In the genomic region with DNA sequence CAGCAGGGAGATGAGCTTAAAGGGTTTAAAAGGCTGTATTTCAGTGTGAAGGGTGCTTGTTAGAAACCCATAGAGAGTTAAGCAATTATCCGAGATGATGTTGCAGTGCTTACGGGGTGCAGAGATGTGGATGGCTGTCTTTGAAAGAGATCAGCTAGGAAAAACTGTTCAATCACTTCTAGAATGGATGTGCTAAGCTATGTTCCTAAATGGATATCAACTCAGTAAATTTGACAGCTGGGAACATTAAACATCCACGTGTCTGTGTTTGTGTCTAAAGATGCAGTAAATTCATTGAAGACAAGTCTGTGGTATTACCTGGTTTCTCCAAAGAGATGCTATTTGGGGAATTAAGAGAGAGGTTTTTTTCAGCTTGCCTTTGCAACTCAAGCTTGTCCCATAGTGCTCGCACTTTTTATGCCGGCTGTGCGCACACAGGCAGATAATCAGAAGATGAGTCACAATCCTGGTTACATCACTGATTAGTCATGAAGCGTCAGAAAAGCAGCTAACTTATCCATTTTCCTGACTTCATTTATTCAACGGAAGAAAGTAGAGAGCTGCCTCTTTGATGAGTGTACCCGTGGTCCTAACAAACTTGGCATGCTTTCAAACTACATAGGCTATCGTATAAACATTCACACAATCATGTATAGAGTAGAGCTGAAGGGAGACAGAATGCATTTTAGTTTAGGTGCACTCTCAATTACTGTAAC, we compare ENCODE assay signal across 12 cellular contexts.
DNase-seq lines count a peak whose midpoint lies in the region; ATAC-seq and TF ChIP-seq lines count a peak whose summit lies in the region.
"Had no signal": no experiment of that assay in that cellular context is flagged by ENCODE, and none has a peak within 500 bp of the region (broad histone marks: within the 10 kb centered on the region; RNA-seq: fewer than 3 reads in every experiment).

No MANE protein-coding gene starts in this region.

- no peak for TF ChIP-seq POLR2A in suprapubic skin (IDR thresholded peaks at IDR 0.05)

- WGBS in suprapubic skin, result 64% methylated on average over 10 of the region's 10 CpGs

- TF ChIP-seq CTCF in AG04450 (IDR thresholded peaks at IDR 0.05; ENCODE audit: low read depth, low read length) (no peak), suprapubic skin (IDR thresholded peaks at IDR 0.05) (no peak)

- H3K27ac ChIP-seq in AG04450 (ENCODE audit: low read depth, low read length) (no peak overlapping the region), suprapubic skin (no peak overlapping the region)
- H3K27ac ChIP-seq: heart left ventricle, pancreas had no signal

- H3K27me3 ChIP-seq in AG04450 (ENCODE audit: control insufficient read depth, insufficient read depth, low read length) (no peaks in the 10 kb centered on the region), suprapubic skin (no peaks in the 10 kb centered on the region)
- H3K27me3 ChIP-seq: heart left ventricle, pancreas had no signal

- H3K9me3 ChIP-seq in AG04450 (ENCODE audit: control insufficient read depth, insufficient read depth, low read length) (no peaks in the 10 kb centered on the region), suprapubic skin (no peaks in the 10 kb centered on the region)
- H3K9me3 ChIP-seq: pancreas had no signal

- DNase-seq in AG04450 (ENCODE audit: low read depth, low spot score), result peak; percentile 88
- peak; percentile 94 for DNase-seq in HS-5 (ENCODE audit: low read depth)
- peak; percentile 45 to 63 for DNase-seq in SW 1271 (lab: John Stamatoyannopoulos, UW)
- DNase-seq in fibroblast of the conjunctiva (ENCODE audit: low read depth), result peak; percentile 62
- DNase-seq in left colon, result no peak
- DNase-seq in suprapubic skin (ENCODE audit: low spot score in 2 of 2), result no peak
- no peak for DNase-seq in activated effector memory CD4-positive, alpha-beta T cell treated with anti-CD3 and anti-CD28 coated beads, Interleukin-2, amount 50 U/mL, for 16 hours
- DNase-seq: CD4-positive, CD25-positive, alpha-beta regulatory T cell; heart left ventricle; pancreas; stimulated activated CD4-positive, alpha-beta T cell treated with anti-CD3 and anti-CD28 coated beads, Interleukin-4, amount 100 ng/mL, for 24 hours had no signal

- H3K36me3 ChIP-seq in suprapubic skin, result no peaks in the 10 kb centered on the region
- H3K36me3 ChIP-seq: heart left ventricle, pancreas had no signal

- no peak for TF ChIP-seq EP300 in suprapubic skin (IDR thresholded peaks at IDR 0.05)

- POLR2A ChIA-PET in AG04450 (lab: Yijun Ruan, JAX), result interaction anchor here (0.6 to 1.4 kb wide), 2 partner anchors 11 to 1408 kb away, joined by 4 to 7 read pairs; no protein-coding TSS in a partner anchor

- intact Hi-C loops in left colon (cut with DNase I, micrococcal nuclease), result no loop called here

- CTCF ChIA-PET in AG04450 (lab: Charles Lee), result no interaction called here

- H3K4me1 ChIP-seq in suprapubic skin, result peaks cover 2% of the 10 kb centered on the region
- H3K4me1 ChIP-seq: heart left ventricle, pancreas had no signal

- H3K4me3 ChIP-seq in AG04450 (ENCODE audit: low read depth, low read length), result no peak overlapping the region
- H3K4me3 ChIP-seq in suprapubic skin, result no peak overlapping the region
- H3K4me3 ChIP-seq: heart left ventricle, pancreas had no signal

- ATAC-seq in left colon, result no peak
- ATAC-seq in HG03097 (IDR thresholded peaks at IDR 0.05; ENCODE audit: low FRiP score, unreplicated experiment), result no peak
- ATAC-seq: heart left ventricle, pancreas had no signal

Comparison
In these comparisons a context has a peak if more than half of its experiments do, and no peak if none do; other contexts are left out.
1. DNase-seq: peak in AG04450 (single experiment), HS-5 (single experiment), SW 1271 (2 of 2) and fibroblast of the conjunctiva (single experiment); none in left colon (0 of 2), suprapubic skin (0 of 2) and activated effector memory CD4-positive, alpha-beta T cell treated with anti-CD3 and anti-CD28 coated beads, Interleukin-2, amount 50 U/mL, for 16 hours (single experiment).